Comparison of ENCODE assay signal across 7 cellular contexts in genomic region chr15:42353061-42353460, GRCh38. TPM values are rescaled to one million over a fixed set of nuclear protein-coding genes. Genes with fewer than 3 reads are reported as not detected.
"Had no signal": no experiment of that assay in that cellular context is flagged by ENCODE, and none has a peak within 500 bp of the region (broad histone marks: within the 10 kb centered on the region; RNA-seq: fewer than 3 reads in every experiment).

No MANE protein-coding gene starts in this region.

- H3K4me3 ChIP-seq: GM23338, K562 had no signal

- DNase-seq: H9, HCEC 1CT, IMR-90, KG1 had no signal

- ATAC-seq: GM23338, K562 had no signal

- H3K4me2 ChIP-seq: GM23338 had no signal

RNA-seq across cellular contexts. Expression of gene CAPN3, which starts 6.2 kb away (rescaled TPM):
- total RNA-seq: HT-29 had no signal
